ENCODE assay signal across 10 cellular contexts in the genomic region with DNA sequence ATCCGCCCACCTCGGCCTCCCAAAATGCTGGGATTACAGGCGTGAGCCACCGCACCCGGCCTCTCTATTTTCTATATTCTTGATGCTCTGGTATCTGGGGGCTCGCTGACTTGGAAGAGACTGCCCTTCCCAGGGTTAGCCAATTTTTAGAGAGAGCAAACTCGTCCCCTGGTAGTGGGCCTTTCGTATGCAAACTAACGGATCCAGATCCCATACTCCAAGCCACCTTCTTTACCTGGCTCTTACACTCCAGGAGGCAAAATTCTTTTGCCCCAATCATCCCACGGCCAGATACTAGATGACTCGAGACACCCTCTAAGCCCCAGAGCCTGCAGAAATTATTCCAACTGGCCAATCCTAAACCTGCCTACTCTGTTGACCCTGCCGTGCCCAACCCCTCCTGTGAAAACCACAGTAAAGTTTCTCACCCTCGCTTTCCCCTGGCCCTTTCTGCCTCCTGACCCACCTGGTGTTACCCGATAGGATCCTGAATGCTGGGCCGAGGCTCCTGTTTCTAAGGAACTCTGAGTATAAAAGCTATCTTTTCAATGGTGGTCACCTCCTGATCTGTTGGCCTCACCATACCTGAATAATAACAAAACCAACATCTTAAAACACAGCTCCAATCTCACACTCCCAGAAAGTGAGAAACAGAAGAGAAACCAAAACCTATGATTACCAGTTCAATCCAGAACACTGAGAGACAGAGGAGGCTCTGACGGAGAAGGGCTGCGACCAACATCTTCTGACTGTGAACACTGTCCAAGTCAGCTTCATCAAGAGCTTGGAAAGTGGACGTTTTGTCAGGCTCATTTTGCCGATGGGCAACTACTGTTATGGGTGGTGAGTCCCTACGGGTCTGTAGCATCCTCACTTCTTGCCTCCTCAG.
DNase-seq lines count a peak whose midpoint lies in the region; ATAC-seq lines count a peak whose summit lies in the region.
"Had no signal": no experiment of that assay in that cellular context is flagged by ENCODE, and none has a peak within 500 bp of the region (broad histone marks: within the 10 kb centered on the region; RNA-seq: fewer than 3 reads in every experiment).

No MANE protein-coding gene starts in this region.

- H3K9me3 Mint-ChIP-seq in stimulated activated memory B cell treated with anti-CD40 and anti-IgM and Interleukin-4, amounts not matched to agents 10 μg/mL and 1 μg/mL and 100 μg/mL, for 72 hours: no peaks in the 10 kb centered on the region
- H3K9me3 Mint-ChIP-seq: HFFc6 had no signal

- H3K4me3 Mint-ChIP-seq in stimulated activated memory B cell treated with anti-CD40 and anti-IgM and Interleukin-4, amounts not matched to agents 10 μg/mL and 1 μg/mL and 100 μg/mL, for 72 hours: peak overlapping the region; percentile 35
- H3K4me3 Mint-ChIP-seq: HFFc6 had no signal

- no peaks in the 10 kb centered on the region for H3K36me3 Mint-ChIP-seq in stimulated activated memory B cell treated with anti-CD40 and anti-IgM and Interleukin-4, amounts not matched to agents 10 μg/mL and 1 μg/mL and 100 μg/mL, for 72 hours

- no peaks in the 10 kb centered on the region for H3K27me3 Mint-ChIP-seq in stimulated activated memory B cell treated with anti-CD40 and anti-IgM and Interleukin-4, amounts not matched to agents 10 μg/mL and 1 μg/mL and 100 μg/mL, for 72 hours

- peaks cover 8% of the 10 kb centered on the region for H3K4me1 Mint-ChIP-seq in stimulated activated memory B cell treated with anti-CD40 and anti-IgM and Interleukin-4, amounts not matched to agents 10 μg/mL and 1 μg/mL and 100 μg/mL, for 72 hours

- ATAC-seq in HG02642 (IDR thresholded peaks at IDR 0.05; ENCODE audit: poor library complexity, unreplicated experiment) (peak; percentile 90), HG03521 (IDR thresholded peaks at IDR 0.05; ENCODE audit: unreplicated experiment) (peak; percentile 90)
- peak; percentile 77 for ATAC-seq in stimulated activated memory B cell treated with anti-CD40 and anti-IgM and Interleukin-4, amounts not matched to agents 10 μg/mL and 1 μg/mL and 100 μg/mL, for 72 hours

- DNase-seq in GM19240 (ENCODE audit: insufficient read length, low spot score) (peak; percentile 70), GF-D8 (lab: John Stamatoyannopoulos, UW) (no peak), NCI-H1694 (lab: John Stamatoyannopoulos, UW) (no peak)
- DNase-seq in stimulated activated CD4-positive, alpha-beta T cell treated with anti-CD3 and anti-CD28 coated beads, Interleukin-4, amount 100 ng/mL, for 1 hour: no peak
- DNase-seq: activated gamma-delta T cell treated with Interleukin-2 at 50 U/mL for 16 hours, HFFc6, NCI-H1105 had no signal

- H3K27ac Mint-ChIP-seq in stimulated activated memory B cell treated with anti-CD40 and anti-IgM and Interleukin-4, amounts not matched to agents 10 μg/mL and 1 μg/mL and 100 μg/mL, for 72 hours: peak overlapping the region; percentile 74
- H3K27ac Mint-ChIP-seq: HFFc6 had no signal
